ENCODE assay signal across 8 cellular contexts in the genomic region with DNA sequence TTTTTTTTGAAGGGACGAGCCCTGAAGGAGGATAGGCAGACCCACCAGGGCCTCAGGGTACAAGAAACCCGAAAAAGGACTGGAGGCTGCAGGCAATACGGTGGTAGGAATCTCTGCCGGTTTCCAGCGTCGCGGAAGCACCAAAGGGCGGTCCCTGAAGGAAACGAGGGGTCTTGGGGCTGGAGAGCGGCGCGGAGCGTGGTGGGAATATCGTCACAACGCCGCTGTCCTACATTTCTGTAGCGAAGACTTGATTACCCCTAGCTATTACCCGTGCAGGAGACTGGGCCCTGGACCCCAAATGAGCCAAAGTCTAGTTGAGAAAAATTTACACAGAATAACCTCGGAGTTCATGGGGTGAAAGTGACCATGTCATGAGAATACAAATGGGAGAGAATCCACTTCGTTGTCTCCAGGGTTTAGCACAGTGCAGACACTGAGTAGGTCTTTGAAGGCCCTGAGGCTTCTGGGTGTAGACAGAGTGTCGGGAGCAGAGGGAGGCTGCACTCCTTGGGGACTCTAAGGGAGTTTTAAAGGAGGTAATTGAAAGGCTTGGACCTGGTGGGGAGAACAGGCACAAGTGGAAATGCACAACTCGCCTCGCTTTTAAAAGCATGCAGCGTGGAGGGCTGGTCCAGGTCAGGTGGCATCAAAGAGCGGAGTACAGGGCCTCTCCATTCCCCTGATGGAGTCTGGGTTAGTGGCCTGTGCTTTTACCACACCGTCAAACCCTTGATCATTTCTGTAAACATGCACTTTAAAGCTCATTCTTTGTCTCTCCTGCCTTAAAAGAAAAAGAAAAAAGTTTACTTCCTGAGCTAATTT. TPM values are rescaled to one million over a fixed set of nuclear protein-coding genes. Genes with fewer than 3 reads are reported as not detected.
A peak's percentile ranks its signal among the peaks of the same experiment; 100 is the strongest.
DNase-seq lines count a peak whose midpoint lies in the region; ATAC-seq and TF ChIP-seq lines count a peak whose summit lies in the region.

No MANE protein-coding gene starts in this region.

- DNase-seq in Caki2 (ENCODE audit: low read depth) (peak; percentile 8), NCI-H2227 treated with DMSO at 0.1 percent for 48 hours (lab: John Stamatoyannopoulos, UW) (peak; percentile 30), brain microvascular endothelial cell (no peak), left kidney (ENCODE audit: low read depth, low spot score) (peak; percentile 61), substantia nigra (lab: John Stamatoyannopoulos, UW) (peak in 12 of 49 donors; percentile 9 to 49 (median 23)), DMS114 treated with DMSO at 0.1 percent for 48 hours (lab: John Stamatoyannopoulos, UW; ENCODE audit: unreplicated experiment) (no peak)

- no peaks in the 10 kb centered on the region for H3K36me3 ChIP-seq in brain microvascular endothelial cell (replicated peaks)

- TF ChIP-seq CTCF in brain microvascular endothelial cell (IDR thresholded peaks at IDR 0.05; ENCODE audit: low read depth, low read length, missing control alignments) = no peak

- in situ Hi-C loops in Caki2 (cut with HindIII; ENCODE audit: low pct_unique_long_range_greater_than_20kb, low sequenced_read_pairs) (no loop called here), brain microvascular endothelial cell (cut with HindIII; ENCODE audit: low pct_ligation_motif_present, low sequenced_read_pairs) (loop anchor here (25.0 kb wide), 1 partner anchor 113 kb away; no protein-coding TSS in a partner anchor)

- H3K27ac ChIP-seq in brain microvascular endothelial cell (peak overlapping the region; percentile 64), substantia nigra (ENCODE audit: low read depth, low read length, poor library complexity, severe bottlenecking) (peak overlapping the region; percentile 77)

- no peaks in the 10 kb centered on the region for H3K27me3 ChIP-seq in brain microvascular endothelial cell (replicated peaks)

- no peak for ATAC-seq in GM18502 (IDR thresholded peaks at IDR 0.05; ENCODE audit: poor library complexity, unreplicated experiment)
- ATAC-seq in HG02642 (IDR thresholded peaks at IDR 0.05; ENCODE audit: poor library complexity, unreplicated experiment) = no peak

- peak overlapping the region; percentile 77 for H3K4me3 ChIP-seq in brain microvascular endothelial cell (ENCODE audit: low read depth, low read length)

RNA-seq across cellular contexts. Expression of a gene that starts 1.5 kb away (rescaled TPM):
- total RNA-seq in Caki2 (2014; rRNA removed; shearing (Covaris generic); ENCODE audit: low replicate concordance) = 116 and 171 TPM in 2 replicates

Comparison
In these comparisons a context has a peak if more than half of its experiments do, and no peak if none do; other contexts are left out.
1. DNase-seq: peak in Caki2 (single experiment), NCI-H2227 treated with DMSO at 0.1 percent for 48 hours (single experiment) and left kidney (single experiment); none in brain microvascular endothelial cell (single experiment) and DMS114 treated with DMSO at 0.1 percent for 48 hours (single experiment).